In the genomic region with DNA sequence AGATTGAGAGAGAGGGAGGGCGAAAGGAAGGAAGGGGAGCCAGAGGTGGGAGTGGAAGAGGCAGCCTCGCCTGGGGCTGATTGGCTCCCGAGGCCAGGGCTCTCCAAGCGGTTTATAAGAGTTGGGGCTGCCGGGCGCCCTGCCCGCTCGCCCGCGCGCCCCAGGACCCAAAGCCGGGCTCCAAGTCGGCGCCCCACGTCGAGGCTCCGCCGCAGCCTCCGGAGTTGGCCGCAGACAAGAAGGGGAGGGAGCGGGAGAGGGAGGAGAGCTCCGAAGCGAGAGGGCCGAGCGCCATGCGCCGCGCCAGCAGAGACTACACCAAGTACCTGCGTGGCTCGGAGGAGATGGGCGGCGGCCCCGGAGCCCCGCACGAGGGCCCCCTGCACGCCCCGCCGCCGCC, we compare ENCODE assay signal across 10 cellular contexts. TPM values are rescaled to one million over a fixed set of nuclear protein-coding genes. Genes with fewer than 3 reads are reported as not detected.
DNase-seq lines count a peak whose midpoint lies in the region; ATAC-seq, FAIRE-seq and TF ChIP-seq lines count a peak whose summit lies in the region.
"Had no signal": no experiment of that assay in that cellular context is flagged by ENCODE, and none has a peak within 500 bp of the region (broad histone marks: within the 10 kb centered on the region; RNA-seq: fewer than 3 reads in every experiment).

A gene with protein sequence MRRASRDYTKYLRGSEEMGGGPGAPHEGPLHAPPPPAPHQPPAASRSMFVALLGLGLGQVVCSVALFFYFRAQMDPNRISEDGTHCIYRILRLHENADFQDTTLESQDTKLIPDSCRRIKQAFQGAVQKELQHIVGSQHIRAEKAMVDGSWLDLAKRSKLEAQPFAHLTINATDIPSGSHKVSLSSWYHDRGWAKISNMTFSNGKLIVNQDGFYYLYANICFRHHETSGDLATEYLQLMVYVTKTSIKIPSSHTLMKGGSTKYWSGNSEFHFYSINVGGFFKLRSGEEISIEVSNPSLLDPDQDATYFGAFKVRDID (plus strand): TSS at position 142 of the 400 bp plus-strand sequence. CDS start 152 bp downstream, at position 294.

- TF ChIP-seq CTCF in stomach (IDR thresholded peaks at IDR 0.05), result no peak

- H3K27me3 Mint-ChIP-seq in activated naive CD4-positive, alpha-beta T cell treated with anti-CD3 and anti-CD28 coated beads for 36 hours (ENCODE audit: low read depth), result peaks cover 27% of the 10 kb centered on the region

- peak within 1 kb of the TSS; percentile 26 to 55 (median 38) for H3K4me3 ChIP-seq in stomach

- H3K4me1 ChIP-seq in stomach, result peaks cover 3 to 16% (median 13%) of the 10 kb centered on the region in 4 donors

- H3K36me3 Mint-ChIP-seq in activated naive CD4-positive, alpha-beta T cell treated with anti-CD3 and anti-CD28 coated beads for 36 hours (ENCODE audit: low read depth), result no peaks in the 10 kb centered on the region

- CTCF ChIA-PET in activated naive CD4-positive, alpha-beta T cell treated with anti-CD3 and anti-CD28 coated beads for 36 hours (lab: Charles Lee), result no interaction called here

- ATAC-seq in HG03095 (IDR thresholded peaks at IDR 0.05; ENCODE audit: unreplicated experiment), result peak; percentile 33

- peak within 1 kb of the TSS; percentile 76 for H3K4me3 Mint-ChIP-seq in activated naive CD4-positive, alpha-beta T cell treated with anti-CD3 and anti-CD28 coated beads for 36 hours

- DNase-seq in DMS 273 (lab: John Stamatoyannopoulos, UW; ENCODE audit: unreplicated experiment) (peak; percentile 54), DMS 273 treated with DMSO at 0.1 percent for 48 hours (lab: John Stamatoyannopoulos, UW) (no peak), kidney tubule cell (ENCODE audit: low spot score) (peak; percentile 1), stomach (no peak), ureter (ENCODE audit: low spot score) (no peak), H54 (ENCODE audit: insufficient read length, low spot score) (no peak)
- DNase-seq in activated naive CD4-positive, alpha-beta T cell treated with anti-CD3 and anti-CD28 coated beads for 36 hours, result no peak

- intact Hi-C loops in activated naive CD4-positive, alpha-beta T cell treated with anti-CD3 and anti-CD28 coated beads for 36 hours (cut with micrococcal nuclease), result loop anchor here (1.0 to 5.0 kb wide), 2 partner anchors 76 to 242 kb away; no protein-coding TSS in a partner anchor
- intact Hi-C loops in stomach (cut with DNase I; ENCODE audit: low total_unique reads), result no loop called here

- no peak for TF ChIP-seq EP300 in stomach (IDR thresholded peaks at IDR 0.05)

- 2 to 6% (median 4%) methylated on average over 24 to 39 of the region's 39 CpGs for WGBS in stomach, 5 donors

- peak within 1 kb of the TSS; percentile 8 for H3K27ac Mint-ChIP-seq in activated naive CD4-positive, alpha-beta T cell treated with anti-CD3 and anti-CD28 coated beads for 36 hours

- peaks cover 0 to 6% (median 0%) of the 10 kb centered on the region in 4 donors for H3K9me3 ChIP-seq in stomach

- peaks cover 6 to 66% (median 23%) of the 10 kb centered on the region in 3 donors for H3K27me3 ChIP-seq in stomach

- H3K9me3 Mint-ChIP-seq in activated naive CD4-positive, alpha-beta T cell treated with anti-CD3 and anti-CD28 coated beads for 36 hours, result peaks cover 6% of the 10 kb centered on the region

- no peaks in the 10 kb centered on the region for H3K36me3 ChIP-seq in stomach

- TF ChIP-seq POLR2A in stomach (IDR thresholded peaks at IDR 0.05) (no peak), H54 (IDR thresholded peaks at IDR 0.05; ENCODE audit: low read depth, low read length) (no peak)

- H3K27ac ChIP-seq in stomach, result no peak within 1 kb of the TSS
- H3K27ac ChIP-seq: 22Rv1 had no signal

- peaks cover 27% of the 10 kb centered on the region for H3K4me1 Mint-ChIP-seq in activated naive CD4-positive, alpha-beta T cell treated with anti-CD3 and anti-CD28 coated beads for 36 hours (ENCODE audit: low read depth)

- no peak for FAIRE-seq in H54 (lab: Jason Lieb, UNC)

RNA-seq across cellular contexts. Expression of the gene that starts here (rescaled TPM):
- under 1 TPM; 0.27 to 0.33 TPM for total RNA-seq in activated naive CD4-positive, alpha-beta T cell treated with anti-CD3 and anti-CD28 coated beads for 36 hours
- total RNA-seq in stomach (under 1 TPM in 1 of 5 donors, not detected in 4; 0.55 TPM), ureter (not detected)
- under 1 TPM in 1 of 3 donors, not detected in 2; 0.13 TPM for polyA plus RNA-seq in stomach
- total RNA-seq: T-helper 1 cell treated with Interleukin-12 subunit alpha and Interleukin-12 subunit beta and Interleukin-4 antibody, amounts not matched to agents 30 ng/mL and 1 ng/mL, for 36 hours had no signal

Comparison
In these comparisons a context has a peak if more than half of its experiments do, and no peak if none do; other contexts are left out.
1. DNase-seq: peak in DMS 273 (single experiment) and kidney tubule cell (single experiment); none in DMS 273 treated with DMSO at 0.1 percent for 48 hours (single experiment), activated naive CD4-positive, alpha-beta T cell treated with anti-CD3 and anti-CD28 coated beads for 36 hours (single experiment), stomach (single experiment), ureter (single experiment) and H54 (single experiment).